Comparison of ENCODE assay signal across 28 cellular contexts in genomic region chr6:38287487-38287886, GRCh38.
"Had no signal": no experiment of that assay in that cellular context is flagged by ENCODE, and none has a peak within 500 bp of the region (broad histone marks: within the 10 kb centered on the region; RNA-seq: fewer than 3 reads in every experiment).

No MANE protein-coding gene starts in this region.

- H3K27ac Mint-ChIP-seq: dendritic cell treated with granulocyte-macrophage colony-stimulating factor and Interleukin-4, amounts not matched to agents 40 ng/mL and 50 ng/mL, for 4 days; endodermal cell; mesothelial cell of epicardium; naive B cell had no signal

- H3K36me3 ChIP-seq: colonic mucosa, gastrocnemius medialis had no signal

- H3K27ac ChIP-seq: colonic mucosa, epithelial cell of prostate, esophagus squamous epithelium, gastrocnemius medialis, heart right ventricle, left lung, lower lobe of right lung had no signal

- H3K27me3 Mint-ChIP-seq: dendritic cell treated with granulocyte-macrophage colony-stimulating factor and Interleukin-4, amounts not matched to agents 40 ng/mL and 50 ng/mL, for 4 days; effector memory CD8-positive, alpha-beta T cell; naive B cell had no signal

- H3K4me3 ChIP-seq: colonic mucosa, esophagus squamous epithelium, gastrocnemius medialis, heart right ventricle, left lung, lower lobe of right lung, mucosa of descending colon had no signal

- H3K9me3 ChIP-seq: colonic mucosa, esophagus squamous epithelium, gastrocnemius medialis, left lung, lower lobe of right lung, mucosa of descending colon had no signal

- ATAC-seq: effector memory CD8-positive, alpha-beta T cell; esophagus mucosa; gastrocnemius medialis; heart right ventricle; left cardiac atrium; left lung; left ventricle myocardium superior; lower lobe of right lung; mucosa of descending colon had no signal

- DNase-seq: colonic mucosa; cortex of kidney; effector CD8-positive, alpha-beta T cell; effector memory CD8-positive, alpha-beta T cell; endodermal cell; erythroblast; esophagus squamous epithelium; foreskin fibroblast; foreskin melanocyte; gastrocnemius medialis; glutamatergic neuron; head of caudate nucleus; heart right ventricle; hippocampal formation; left cardiac atrium; left lung; left ventricle myocardium superior; lower lobe of right lung; mesenchymal stem cell; mucosa of descending colon; naive B cell had no signal

- H3K4me3 Mint-ChIP-seq: dendritic cell treated with granulocyte-macrophage colony-stimulating factor and Interleukin-4, amounts not matched to agents 40 ng/mL and 50 ng/mL, for 4 days; effector memory CD8-positive, alpha-beta T cell; endodermal cell; mesothelial cell of epicardium; naive B cell had no signal

- FAIRE-seq: endometrium, islet of Langerhans, keratinocyte had no signal

- H3K4me1 ChIP-seq: colonic mucosa, esophagus squamous epithelium, left lung, lower lobe of right lung had no signal

- H3K9me3 Mint-ChIP-seq: effector memory CD8-positive, alpha-beta T cell had no signal

- H3K27me3 ChIP-seq: colonic mucosa, esophagus squamous epithelium, gastrocnemius medialis, heart right ventricle, left lung had no signal
